Comparison of ENCODE assay signal across 30 cellular contexts in the genomic region with DNA sequence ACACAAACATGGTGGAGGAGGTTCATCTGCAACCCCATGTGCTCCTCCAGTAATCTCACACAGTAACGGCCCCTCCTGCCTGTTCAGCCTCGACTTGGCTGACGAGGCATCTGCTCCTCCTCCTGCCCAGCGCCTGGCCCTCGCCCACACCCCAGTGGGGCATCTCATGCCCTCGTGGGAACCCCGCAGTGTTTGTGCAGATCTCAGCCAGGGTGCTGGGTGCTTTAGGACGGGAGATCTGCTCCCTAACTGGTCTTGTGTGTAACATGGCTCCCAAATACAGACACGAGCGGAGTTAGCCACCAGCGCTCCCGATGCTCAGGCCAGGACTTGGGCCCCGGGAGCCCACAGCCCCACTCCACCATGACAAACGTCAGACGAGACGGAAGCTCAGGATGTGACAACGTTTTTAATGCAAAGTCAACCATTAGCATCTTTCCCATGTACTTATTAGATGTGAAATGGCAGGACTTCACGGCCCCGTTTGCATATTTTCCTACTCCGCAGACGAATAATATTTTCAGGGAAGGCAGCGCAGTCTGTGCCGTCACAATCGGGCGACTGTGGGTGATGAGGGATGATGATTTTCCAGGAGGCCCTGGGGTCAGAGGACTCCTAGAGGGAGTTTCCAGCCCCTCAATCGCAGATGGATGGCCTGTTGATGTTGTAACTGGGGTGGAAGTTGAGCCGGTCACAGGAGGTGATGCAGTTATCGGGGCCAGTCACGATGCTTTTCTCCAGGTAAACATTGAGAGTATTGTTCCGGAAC. TPM values are rescaled to one million over a fixed set of nuclear protein-coding genes. Genes with fewer than 3 reads are reported as not detected.
"Had no signal": no experiment of that assay in that cellular context is flagged by ENCODE, and none has a peak within 500 bp of the region (broad histone marks: within the 10 kb centered on the region; RNA-seq: fewer than 3 reads in every experiment).

No MANE protein-coding gene starts in this region.

- FAIRE-seq: astrocyte, K562 had no signal

- H3K9me3 ChIP-seq: Peyer's patch, SJSA1 had no signal

- H3K27ac ChIP-seq: Peyer's patch, RWPE1, SJSA1 had no signal

- H3K4me3 ChIP-seq: K562, Peyer's patch, SJSA1 had no signal

- ATAC-seq: activated naive CD4-positive, alpha-beta T cell treated with anti-CD3 and anti-CD28 coated beads, Interleukin-2, amount 50 U/mL, for 72 hours; activated naive CD8-positive, alpha-beta T cell treated with anti-CD3 and anti-CD28 coated beads, Interleukin-2, amount 50 U/mL, for 24 hours; activated T-helper 17 cell treated with anti-CD3 and anti-CD28 coated beads, Interleukin-2, amount 50 U/mL, for 72 hours; K562; SK-N-SH treated with all-trans-retinoic acid at 6 μM for 48 hours had no signal

- H3K36me3 ChIP-seq: Peyer's patch, SJSA1 had no signal

- DNase-seq: activated B cell treated with CpG ODN at 0.5 μM for 24 hours; activated CD4-positive, alpha-beta T cell treated with anti-CD3 and anti-CD28 coated beads for 1 hour; activated CD4-positive, alpha-beta T cell treated with anti-CD3 and anti-CD28 coated beads, Interleukin-2, amount 10 ng/mL, durations not matched to agents 24 days and 14 days; activated CD4-positive, alpha-beta T cell treated with anti-CD3 and anti-CD28 coated beads, Interleukin-2, amount 50 U/mL, for 48 hours; activated CD8-positive, alpha-beta memory T cell treated with anti-CD3 and anti-CD28 coated beads for 24 hours; activated gamma-delta T cell; activated naive CD8-positive, alpha-beta T cell treated with anti-CD3 and anti-CD28 coated beads, Interleukin-2, amount 50 U/mL, for 24 hours; activated T-cell treated with anti-CD3 and anti-CD28 coated beads for 4 hours; activated T-cell treated with anti-CD3 and anti-CD28 coated beads, Interleukin-2, amount 50 U/mL, for 48 hours; amniotic stem cell; Karpas-422; MM.1S; NCI-H1105; NCI-H1436; NCI-H187; NCI-H2081; NCI-H510A treated with DMSO at 0.1 percent for 48 hours; NCI-H69; NK-92 treated with Interleukin-12 subunit alpha and Interleukin-12 subunit beta, amount 100 ng/mL, for 24 hours; OCI-M1; SHP77; SW 1271 had no signal

- H3K27me3 ChIP-seq: Peyer's patch, SJSA1 had no signal

RNA-seq across cellular contexts. Expression of gene LCN1, which starts 26.3 kb away (rescaled TPM):
- total RNA-seq: activated B cell treated with CpG ODN at 0.5 μM for 24 hours; activated CD4-positive, alpha-beta T cell treated with anti-CD3 and anti-CD28 coated beads, Interleukin-2, amount 10 ng/mL, durations not matched to agents 24 days and 14 days; activated naive CD4-positive, alpha-beta T cell treated with anti-CD3 and anti-CD28 coated beads, Interleukin-2, amount 50 U/mL, for 72 hours; activated T-helper 17 cell treated with anti-CD3 and anti-CD28 coated beads, Interleukin-2, amount 50 U/mL, for 72 hours; astrocyte; K562; Peyer's patch; SJSA1 had no signal
- polyA plus RNA-seq: K562 had no signal

RNA-seq across cellular contexts. Expression of gene OBP2A, which starts 51.0 kb away (rescaled TPM):
- total RNA-seq: activated B cell treated with CpG ODN at 0.5 μM for 24 hours; activated CD4-positive, alpha-beta T cell treated with anti-CD3 and anti-CD28 coated beads, Interleukin-2, amount 10 ng/mL, durations not matched to agents 24 days and 14 days; activated naive CD4-positive, alpha-beta T cell treated with anti-CD3 and anti-CD28 coated beads, Interleukin-2, amount 50 U/mL, for 72 hours; activated T-helper 17 cell treated with anti-CD3 and anti-CD28 coated beads, Interleukin-2, amount 50 U/mL, for 72 hours; astrocyte; K562; Peyer's patch; SJSA1 had no signal
- polyA plus RNA-seq: K562 had no signal
